ENCODE assay signal across 1 cellular context in genomic region chr20:13703265-13703664, GRCh38.
TF ChIP-seq lines count a peak whose summit lies in the region.

No MANE protein-coding gene starts in this region.

TF ChIP-seq in WTC11, 78 proteins besides CTCF, POLR2A, EP300 and RAD21 (continued from another document):
- TF ChIP-seq ZMAT4 (CRISPR knock-in tag; IDR thresholded peaks at IDR 0.05) (no peak), SOX15 (CRISPR knock-in tag; IDR thresholded peaks at IDR 0.05) (no peak), TP53 (CRISPR knock-in tag; IDR thresholded peaks at IDR 0.05) (no peak), SMAD3 (CRISPR knock-in tag; IDR thresholded peaks at IDR 0.05; ENCODE audit: borderline replicate concordance) (no peak)
